In genomic region chr17:40095944-40096791, GRCh38 we compare ENCODE assay signal across 8 cellular contexts. TPM values are rescaled to one million over a fixed set of nuclear protein-coding genes. Genes with fewer than 3 reads are reported as not detected.
DNase-seq lines count a peak whose midpoint lies in the region; ATAC-seq lines count a peak whose summit lies in the region.

No MANE protein-coding gene starts in this region.

- intact Hi-C loops in Right ventricle myocardium inferior (cut with DNase I), result no loop called here
- intact Hi-C loops in cardiac septum (cut with DNase I), result no loop called here
- intact Hi-C loops in left colon (cut with DNase I, micrococcal nuclease), result no loop called here

- no peaks in the 10 kb centered on the region for H3K27me3 Mint-ChIP-seq in activated T-cell treated with anti-CD3 and anti-CD28 coated beads, Interleukin-2, amount 50 U/mL, for 4 hours (ENCODE audit: low read depth)

- H3K9me3 Mint-ChIP-seq in activated T-cell treated with anti-CD3 and anti-CD28 coated beads, Interleukin-2, amount 50 U/mL, for 4 hours, result no peaks in the 10 kb centered on the region

- H3K36me3 Mint-ChIP-seq in activated T-cell treated with anti-CD3 and anti-CD28 coated beads, Interleukin-2, amount 50 U/mL, for 4 hours (ENCODE audit: insufficient read depth), result peaks cover 32% of the 10 kb centered on the region

- DNase-seq in Right ventricle myocardium inferior (ENCODE audit: missing footprints) (peak; percentile 81), cardiac septum (ENCODE audit: low spot score) (no peak), left colon (peak; percentile 56 to 75), putamen (ENCODE audit: low spot score) (no peak), DMS114 treated with DMSO at 0.1 percent for 48 hours (lab: John Stamatoyannopoulos, UW; ENCODE audit: unreplicated experiment) (no peak)
- DNase-seq in activated T-cell treated with anti-CD3 and anti-CD28 coated beads, Interleukin-2, amount 50 U/mL, for 4 hours, result peak; percentile 68
- peak; percentile 52 to 65 for DNase-seq in stimulated activated CD8-positive, alpha-beta memory T cell treated with anti-CD3 and anti-CD28 coated beads, Interleukin-4, amount 100 ng/mL, for 4 hours (ENCODE audit: low read depth in 2 of 2, low spot score in 1 of 2)

- H3K4me3 Mint-ChIP-seq in activated T-cell treated with anti-CD3 and anti-CD28 coated beads, Interleukin-2, amount 50 U/mL, for 4 hours, result peak overlapping the region; percentile 77

- H3K4me1 Mint-ChIP-seq in activated T-cell treated with anti-CD3 and anti-CD28 coated beads, Interleukin-2, amount 50 U/mL, for 4 hours (ENCODE audit: low read depth), result peaks cover 70% of the 10 kb centered on the region

- ATAC-seq in Right ventricle myocardium inferior, result no peak
- ATAC-seq in HG03565 (IDR thresholded peaks at IDR 0.05; ENCODE audit: unreplicated experiment), result peak; percentile 60
- ATAC-seq in activated T-cell treated with anti-CD3 and anti-CD28 coated beads, Interleukin-2, amount 50 U/mL, for 4 hours, result peak; percentile 66 to 70
- no peak for ATAC-seq in left colon

RNA-seq across cellular contexts. Expression of gene NR1D1, which starts 4.2 kb away (rescaled TPM):
- total RNA-seq in Right ventricle myocardium inferior, result 24.9 TPM
- 25.8 TPM for total RNA-seq in cardiac septum
- total RNA-seq in activated T-cell treated with anti-CD3 and anti-CD28 coated beads, Interleukin-2, amount 50 U/mL, for 4 hours, result 10 to 100 TPM; 12.6 to 16.0 (median 13.7) TPM
- 10 to 100 TPM; 16.9 to 19.8 TPM for total RNA-seq in left colon

RNA-seq across cellular contexts. Expression of gene MSL1, which starts 25.6 kb away (rescaled TPM):
- total RNA-seq in Right ventricle myocardium inferior, result 51.4 TPM
- 53.7 TPM for total RNA-seq in cardiac septum
- total RNA-seq in activated T-cell treated with anti-CD3 and anti-CD28 coated beads, Interleukin-2, amount 50 U/mL, for 4 hours, result 10 to 100 TPM; 63.3 to 68.5 (median 64.1) TPM
- 10 to 100 TPM; 77.4 to 82.0 TPM for total RNA-seq in left colon

RNA-seq across cellular contexts. Expression of gene THRA, which starts 33.4 kb away (rescaled TPM):
- total RNA-seq in Right ventricle myocardium inferior (88.3 TPM), cardiac septum (66.8 TPM), left colon (10 to 100 TPM; 48.4 to 56.3 TPM)
- total RNA-seq in activated T-cell treated with anti-CD3 and anti-CD28 coated beads, Interleukin-2, amount 50 U/mL, for 4 hours, result 10 to 100 TPM in 2 of 3 donors, 1 to 10 TPM in 1; 6.6 to 12.4 (median 10.3) TPM

RNA-seq across cellular contexts. Expression of gene MED24, which starts 42.0 kb away (rescaled TPM):
- 53.9 TPM for total RNA-seq in Right ventricle myocardium inferior
- 56.4 TPM for total RNA-seq in cardiac septum
- total RNA-seq in activated T-cell treated with anti-CD3 and anti-CD28 coated beads, Interleukin-2, amount 50 U/mL, for 4 hours, result 100 to 1,000 TPM; 133 to 140 (median 134) TPM
- 100 to 1,000 TPM in 1 of 2 donors, 10 to 100 TPM in 1; 63.4 to 108 TPM for total RNA-seq in left colon

RNA-seq across cellular contexts. Expression of gene CASC3, which starts 44.2 kb away (rescaled TPM):
- total RNA-seq in Right ventricle myocardium inferior (49.1 TPM), cardiac septum (54.8 TPM), left colon (10 to 100 TPM; 56.2 to 58.9 TPM)
- 100 to 1,000 TPM; 100 to 108 (median 103) TPM for total RNA-seq in activated T-cell treated with anti-CD3 and anti-CD28 coated beads, Interleukin-2, amount 50 U/mL, for 4 hours

Comparison
In these comparisons a context has a peak if more than half of its experiments do, and no peak if none do; other contexts are left out.
1. DNase-seq: peak in Right ventricle myocardium inferior (single experiment), activated T-cell treated with anti-CD3 and anti-CD28 coated beads, Interleukin-2, amount 50 U/mL, for 4 hours (single experiment), left colon (2 of 2) and stimulated activated CD8-positive, alpha-beta memory T cell treated with anti-CD3 and anti-CD28 coated beads, Interleukin-4, amount 100 ng/mL, for 4 hours (2 of 2); none in cardiac septum (single experiment), putamen (single experiment) and DMS114 treated with DMSO at 0.1 percent for 48 hours (single experiment).
2. ATAC-seq: peak in HG03565 (single experiment) and activated T-cell treated with anti-CD3 and anti-CD28 coated beads, Interleukin-2, amount 50 U/mL, for 4 hours (2 of 2); none in Right ventricle myocardium inferior (single experiment) and left colon (single experiment).